8 cellular contexts compared by ENCODE assay signal in genomic region chr6:20534295-20534897, GRCh38. TPM values are rescaled to one million over a fixed set of nuclear protein-coding genes. Genes with fewer than 3 reads are reported as not detected.
DNase-seq lines count a peak whose midpoint lies in the region; ATAC-seq and TF ChIP-seq lines count a peak whose summit lies in the region.

Gene CDKAL1, plus strand, starts transcription at chr6:20534457. Its CDS starts 11,894 bp downstream, at chr6:20546351.

- H3K79me2 ChIP-seq in Karpas-422 (ENCODE audit: low read length) (peaks cover 49% of the 10 kb centered on the region), fibroblast of lung (ENCODE audit: control insufficient read depth, insufficient read depth, low read length) (peaks cover 7% of the 10 kb centered on the region)

- peaks cover 9 to 18% (median 12%) of the 10 kb centered on the region in 5 donors for H3K36me3 Mint-ChIP-seq in naive thymus-derived CD4-positive, alpha-beta T cell
- H3K36me3 Mint-ChIP-seq in stimulated activated naive B cell treated with anti-CD40 and anti-IgM and Interleukin-4, amounts not matched to agents 10 μg/mL and 1 μg/mL and 100 μg/mL, for 72 hours = peaks cover 12 to 20% of the 10 kb centered on the region in 2 donors

- no peaks in the 10 kb centered on the region for H4K20me1 ChIP-seq in Karpas-422 (ENCODE audit: insufficient read depth, low read depth, low read length)
- no peaks in the 10 kb centered on the region for H4K20me1 ChIP-seq in fibroblast of lung (ENCODE audit: control insufficient read depth, extremely low read depth, insufficient read depth, low read length)

- H3K27me3 ChIP-seq in Karpas-422 (ENCODE audit: low read length) (no peaks in the 10 kb centered on the region), fibroblast of lung (ENCODE audit: control insufficient read depth, insufficient read depth, low read length) (no peaks in the 10 kb centered on the region)
- H3K27me3 ChIP-seq in naive thymus-derived CD4-positive, alpha-beta T cell (ENCODE audit: control insufficient read depth in 2 of 2, insufficient read depth in 2 of 2, low read length in 2 of 2) = no peaks in the 10 kb centered on the region

- H3K9me3 ChIP-seq in Karpas-422 (ENCODE audit: low read length) (no peaks in the 10 kb centered on the region), fibroblast of lung (ENCODE audit: control insufficient read depth, insufficient read depth, low read depth, low read length) (no peaks in the 10 kb centered on the region)
- no peaks in the 10 kb centered on the region for H3K9me3 ChIP-seq in naive thymus-derived CD4-positive, alpha-beta T cell (ENCODE audit: control insufficient read depth in 2 of 3, low read length in 3 of 3)

- POLR2A ChIA-PET in naive thymus-derived CD4-positive, alpha-beta T cell (lab: Charles Lee) = interaction anchor here (0.6 to 1.5 kb wide), 6 partner anchors 130 to 239 kb away, joined by 3 to 4 read pairs (median 3); no protein-coding TSS in a partner anchor

- no peaks in the 10 kb centered on the region for H3K9me3 Mint-ChIP-seq in naive thymus-derived CD4-positive, alpha-beta T cell
- no peaks in the 10 kb centered on the region for H3K9me3 Mint-ChIP-seq in stimulated activated naive B cell treated with anti-CD40 and anti-IgM and Interleukin-4, amounts not matched to agents 10 μg/mL and 1 μg/mL and 100 μg/mL, for 72 hours

- H3K4me3 ChIP-seq in Karpas-422 (ENCODE audit: low read length) (peak within 1 kb of the TSS; percentile 72), fibroblast of lung (replicated peaks in 1 of 4; ENCODE audit: control extremely low read depth in 1 of 4, insufficient read depth in 1 of 4, low read depth in 3 of 4, low read length in 4 of 4) (peak within 1 kb of the TSS; percentile 42 to 100 (median 71))
- H3K4me3 ChIP-seq in naive thymus-derived CD4-positive, alpha-beta T cell (ENCODE audit: low read length) = peak within 1 kb of the TSS; percentile 92

- H3K27ac ChIP-seq in Karpas-422 (ENCODE audit: low read length) = peak within 1 kb of the TSS; percentile 62
- H3K27ac ChIP-seq in fibroblast of lung (ENCODE audit: insufficient read depth, low read length) = peak within 1 kb of the TSS; percentile 72
- peak within 1 kb of the TSS; percentile 89 for H3K27ac ChIP-seq in naive thymus-derived CD4-positive, alpha-beta T cell (ENCODE audit: low read depth, low read length)

- no peaks in the 10 kb centered on the region for H3K9me2 ChIP-seq in Karpas-422 (replicated peaks; ENCODE audit: insufficient read depth, low read length)

- DNase-seq in DMS79 treated with DMSO at 0.1 percent for 48 hours (lab: John Stamatoyannopoulos, UW) (peak; percentile 94), Karpas-422 (peak; percentile 95), RKO (ENCODE audit: low spot score) (peak; percentile 96), activated T-helper 1 cell treated with Interleukin-2 at 50 U/mL for 16 hours (ENCODE audit: low read depth) (peak; percentile 80), fibroblast of lung (ENCODE audit: low read depth in 2 of 2) (peak; percentile 94 to 95)
- peak; percentile 69 to 89 (median 86) for DNase-seq in naive thymus-derived CD4-positive, alpha-beta T cell
- DNase-seq in stimulated activated naive B cell treated with anti-CD40 and anti-IgM and Interleukin-4, amounts not matched to agents 10 μg/mL and 1 μg/mL and 100 μg/mL, for 72 hours = peak; percentile 87

- peak within 1 kb of the TSS; percentile 88 for H3K4me2 ChIP-seq in Karpas-422 (ENCODE audit: low read depth, low read length, poor library complexity, severe bottlenecking)
- H3K4me2 ChIP-seq in fibroblast of lung (ENCODE audit: extremely low read depth, insufficient read depth, low read length) = peak within 1 kb of the TSS; percentile 92

- peak within 1 kb of the TSS; percentile 38 for H2AFZ ChIP-seq in Karpas-422 (ENCODE audit: low read length)
- peak within 1 kb of the TSS; percentile 82 for H2AFZ ChIP-seq in fibroblast of lung (ENCODE audit: low read length)

- peak within 1 kb of the TSS; percentile 94 to 100 (median 99) for H3K27ac Mint-ChIP-seq in naive thymus-derived CD4-positive, alpha-beta T cell
- H3K27ac Mint-ChIP-seq in stimulated activated naive B cell treated with anti-CD40 and anti-IgM and Interleukin-4, amounts not matched to agents 10 μg/mL and 1 μg/mL and 100 μg/mL, for 72 hours = peak within 1 kb of the TSS; percentile 99

- no peak for TF ChIP-seq CTCF in fibroblast of lung (conservative IDR thresholded peaks at IDR 0.05 in 1 of 2, IDR thresholded peaks at IDR 0.05 in 1 of 2; ENCODE audit: low read depth in 1 of 2, low read length in 2 of 2)

- intact Hi-C loops in naive thymus-derived CD4-positive, alpha-beta T cell (cut with micrococcal nuclease) = loop anchor here (1.0 to 2.0 kb wide), 4 partner anchors 9 to 322 kb away; partner anchors contain the start of genes E2F3 (in 2 of the 2) and MBOAT1 (in 2 of the 2)

- peaks cover 20 to 51% (median 39%) of the 10 kb centered on the region in 7 donors for H3K4me1 Mint-ChIP-seq in naive thymus-derived CD4-positive, alpha-beta T cell
- H3K4me1 Mint-ChIP-seq in stimulated activated naive B cell treated with anti-CD40 and anti-IgM and Interleukin-4, amounts not matched to agents 10 μg/mL and 1 μg/mL and 100 μg/mL, for 72 hours = peaks cover 17 to 34% of the 10 kb centered on the region in 2 donors

- H3K9ac ChIP-seq in Karpas-422 (ENCODE audit: low read length) (peak within 1 kb of the TSS; percentile 77), fibroblast of lung (ENCODE audit: insufficient read depth, low read length) (peak within 1 kb of the TSS; percentile 76)

- CTCF ChIA-PET in naive thymus-derived CD4-positive, alpha-beta T cell (lab: Charles Lee) = interaction anchor here (0.7 to 1.0 kb wide), 2 partner anchors 130 to 239 kb away, joined by 4 to 5 read pairs; no protein-coding TSS in a partner anchor

- ATAC-seq in GM21825 (IDR thresholded peaks at IDR 0.05; ENCODE audit: unreplicated experiment) = peak; percentile 80
- ATAC-seq in naive thymus-derived CD4-positive, alpha-beta T cell = peak; percentile 95
- ATAC-seq in stimulated activated naive B cell treated with anti-CD40 and anti-IgM and Interleukin-4, amounts not matched to agents 10 μg/mL and 1 μg/mL and 100 μg/mL, for 72 hours (replicated peaks) = peak; percentile 88 to 92

- no peaks in the 10 kb centered on the region for H3K36me3 ChIP-seq in Karpas-422 (ENCODE audit: insufficient read depth, low read length)
- H3K36me3 ChIP-seq in fibroblast of lung (ENCODE audit: control insufficient read depth, insufficient read depth, low read length) = no peaks in the 10 kb centered on the region
- H3K36me3 ChIP-seq in naive thymus-derived CD4-positive, alpha-beta T cell (ENCODE audit: control insufficient read depth in 2 of 3, insufficient read depth in 3 of 3, low read length in 3 of 3) = peaks cover 0 to 7% (median 0%) of the 10 kb centered on the region in 3 experiments

- H3K4me1 ChIP-seq in Karpas-422 (ENCODE audit: low read length) (peaks cover 24% of the 10 kb centered on the region), fibroblast of lung (ENCODE audit: control insufficient read depth, extremely low read depth, insufficient read depth, low read length) (no peaks in the 10 kb centered on the region)
- H3K4me1 ChIP-seq in naive thymus-derived CD4-positive, alpha-beta T cell (ENCODE audit: control insufficient read depth in 2 of 2, insufficient read depth in 2 of 2, low read length in 2 of 2) = peaks cover 0 to 11% of the 10 kb centered on the region in 2 donors

- peak within 1 kb of the TSS; percentile 88 to 100 (median 97) for H3K4me3 Mint-ChIP-seq in naive thymus-derived CD4-positive, alpha-beta T cell
- peak within 1 kb of the TSS; percentile 96 to 97 for H3K4me3 Mint-ChIP-seq in stimulated activated naive B cell treated with anti-CD40 and anti-IgM and Interleukin-4, amounts not matched to agents 10 μg/mL and 1 μg/mL and 100 μg/mL, for 72 hours

- H3K27me3 Mint-ChIP-seq in naive thymus-derived CD4-positive, alpha-beta T cell = peaks cover 0 to 4% (median 0%) of the 10 kb centered on the region in 5 donors
- peaks cover 0 to 4% of the 10 kb centered on the region in 2 donors for H3K27me3 Mint-ChIP-seq in stimulated activated naive B cell treated with anti-CD40 and anti-IgM and Interleukin-4, amounts not matched to agents 10 μg/mL and 1 μg/mL and 100 μg/mL, for 72 hours

RNA-seq across cellular contexts. Expression of gene CDKAL1, which starts in this region (rescaled TPM):
- 17.5 and 23.7 TPM in 2 replicates for total RNA-seq in Karpas-422 (2014; rRNA removed; shearing (Covaris generic); ENCODE audit: low replicate concordance)
- total RNA-seq in fibroblast of lung = 15.0 and 16.2 TPM in 2 replicates
- polyA plus RNA-seq in fibroblast of lung = 7.4 and 9.8 TPM in 2 replicates
- polyA plus RNA-seq in fibroblast of lung (2012) = 5.3 and 5.7 TPM in 2 replicates
- 6.8 and 14.5 TPM in 2 replicates for polyA minus RNA-seq in fibroblast of lung (ENCODE audit: low replicate concordance)
- 10 to 100 TPM; 23.6 to 30.3 (median 25.0) TPM for total RNA-seq in naive thymus-derived CD4-positive, alpha-beta T cell
- 10 to 100 TPM; 31.6 to 35.8 TPM for polyA plus RNA-seq in naive thymus-derived CD4-positive, alpha-beta T cell

Comparison
In these comparisons a context has a peak if more than half of its experiments do, and no peak if none do; other contexts are left out.
1. Peak in every context shown above with its lines: DNase-seq, ATAC-seq, H3K4me3 ChIP-seq and H3K27ac ChIP-seq.